1 cellular context compared by ENCODE assay signal in the genomic region with DNA sequence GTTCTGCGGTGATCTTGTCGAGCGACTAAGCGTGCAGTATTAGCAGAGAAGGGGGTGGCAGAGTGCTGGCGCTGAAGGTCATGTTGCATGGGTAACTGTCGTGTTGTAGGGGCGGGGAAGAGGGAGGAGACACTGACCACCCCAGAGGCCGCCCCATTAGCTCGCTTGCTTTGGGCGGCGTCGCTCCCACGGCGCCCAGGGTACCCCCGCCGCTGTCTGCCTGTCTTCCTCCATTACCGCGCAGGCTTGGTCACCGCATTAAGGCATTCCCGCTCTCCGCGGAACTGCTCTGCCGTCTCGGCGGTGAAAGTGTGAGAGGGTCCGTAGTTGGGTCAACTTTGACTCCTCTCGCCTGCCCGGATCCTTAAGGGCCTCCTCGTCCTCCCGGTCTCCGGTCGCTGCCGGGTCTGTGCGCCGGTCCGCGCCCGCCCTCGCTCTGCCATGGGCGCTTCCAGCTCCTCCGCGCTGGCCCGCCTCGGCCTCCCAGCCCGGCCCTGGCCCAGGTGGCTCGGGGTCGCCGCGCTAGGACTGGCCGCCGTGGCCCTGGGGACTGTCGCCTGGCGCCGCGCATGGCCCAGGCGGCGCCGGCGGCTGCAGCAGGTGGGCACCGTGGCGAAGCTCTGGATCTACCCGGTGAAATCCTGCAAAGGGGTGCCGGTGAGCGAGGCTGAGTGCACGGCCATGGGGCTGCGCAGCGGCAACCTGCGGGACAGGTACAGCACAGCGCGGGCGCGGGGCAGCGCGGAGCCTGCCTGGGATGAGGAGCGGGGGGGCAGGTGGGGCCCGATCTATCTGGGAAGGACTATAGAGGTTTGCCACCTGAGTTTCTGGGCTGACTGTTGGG.
TF ChIP-seq lines count a peak whose summit lies in the region.

MTARC2 (plus strand) TSS at position 232 of the 844 bp plus-strand sequence; CDS start at position 442, 210 bp downstream.

TF ChIP-seq in H1, 55 proteins besides CTCF, POLR2A, EP300 and RAD21:
- peak; percentile 21; the same call in 1 of the 2 replicates for TF ChIP-seq E2F6 (IDR thresholded peaks at IDR 0.05)
- TF ChIP-seq JUND (IDR thresholded peaks at IDR 0.05; ENCODE audit: low read length) = no peak
- no peak for TF ChIP-seq SIRT6 (IDR thresholded peaks at IDR 0.05; ENCODE audit: low read length)
- TF ChIP-seq NRF1 (IDR thresholded peaks at IDR 0.05; ENCODE audit: low read depth, low read length) = no peak
- no peak for TF ChIP-seq ATF3 (IDR thresholded peaks at IDR 0.05; ENCODE audit: insufficient read depth, low read depth, low read length)
- TF ChIP-seq SAP30 (IDR thresholded peaks at IDR 0.05; ENCODE audit: insufficient read depth, insufficient replicate concordance, low read length) = no peak
- TF ChIP-seq SIN3A (conservative IDR thresholded peaks at IDR 0.05 in 1 of 2, IDR thresholded peaks at IDR 0.05 in 1 of 2; ENCODE audit: low read depth in 1 of 2, low read length in 2 of 2) = 0 out of 4 replicates have a peak, but pooled peaks of 1 of the 2 experiments have one; percentile 26
- no peak for TF ChIP-seq ATF2 (IDR thresholded peaks at IDR 0.05; ENCODE audit: low read length)
- no peak for TF ChIP-seq NANOG (IDR thresholded peaks at IDR 0.05; ENCODE audit: insufficient read depth, low read depth, low read length, poor library complexity, severe bottlenecking)
- TF ChIP-seq BCL11A (IDR thresholded peaks at IDR 0.05; ENCODE audit: low read depth in 2 of 2, low read length in 2 of 2) = no peak
- TF ChIP-seq SP4 (IDR thresholded peaks at IDR 0.05; ENCODE audit: low read length) = no peak
- TF ChIP-seq CBX8 (IDR thresholded peaks at IDR 0.05; ENCODE audit: borderline replicate concordance, low read depth, low read length) = no peak
- TF ChIP-seq CHD2 (IDR thresholded peaks at IDR 0.05; ENCODE audit: low read length) = no peak
- TF ChIP-seq SUZ12 (IDR thresholded peaks at IDR 0.05; ENCODE audit: low read length) = peak; percentile 35; the same call in 1 of the 2 replicates
- TF ChIP-seq KDM5A (IDR thresholded peaks at IDR 0.05; ENCODE audit: low read length) = no peak
- TF ChIP-seq KDM1A (IDR thresholded peaks at IDR 0.05; ENCODE audit: borderline replicate concordance, low read length) = no peak
- 0 out of 2 replicates have a peak, but pooled peaks have one; percentile 87 for TF ChIP-seq RBBP5 (IDR thresholded peaks at IDR 0.05; ENCODE audit: borderline replicate concordance, low read depth, low read length)
- no peak for TF ChIP-seq SIX5 (IDR thresholded peaks at IDR 0.05; ENCODE audit: low read depth, low read length)
- TF ChIP-seq MAX (IDR thresholded peaks at IDR 0.05) = peak; percentile 56
- no peak for TF ChIP-seq RNF2 (IDR thresholded peaks at IDR 0.05; ENCODE audit: borderline replicate concordance, low read depth, low read length, missing control alignments, poor library complexity, severe bottlenecking)
- no peak for TF ChIP-seq TCF12 (IDR thresholded peaks at IDR 0.05; ENCODE audit: low read depth, low read length)
- TF ChIP-seq SP1 (IDR thresholded peaks at IDR 0.05; ENCODE audit: low read depth, low read length) = no peak
- peak; percentile 68 for TF ChIP-seq PHF8 (conservative IDR thresholded peaks at IDR 0.05; ENCODE audit: low read depth, low read length)
- no peak for TF ChIP-seq SP2 (IDR thresholded peaks at IDR 0.05; ENCODE audit: low read length)
- no peak for TF ChIP-seq FOSL1 (IDR thresholded peaks at IDR 0.05; ENCODE audit: insufficient read depth, low read depth, low read length)
- TF ChIP-seq CEBPB (IDR thresholded peaks at IDR 0.05; ENCODE audit: low read depth, low read length) = no peak
- TF ChIP-seq GTF2F1 (IDR thresholded peaks at IDR 0.05; ENCODE audit: borderline replicate concordance, low read depth, low read length) = no peak; the same call in 1 of the 2 replicates
- no peak for TF ChIP-seq CHD7 (IDR thresholded peaks at IDR 0.05; ENCODE audit: insufficient replicate concordance, low read length)
- no peak for TF ChIP-seq ZNF274 (IDR thresholded peaks at IDR 0.05; ENCODE audit: borderline replicate concordance, extremely low read depth, low read length)
- peak; percentile 86; the same call in 1 of the 2 replicates for TF ChIP-seq TAF1 (IDR thresholded peaks at IDR 0.05; ENCODE audit: low read depth, low read length)
- no peak for TF ChIP-seq JUN (IDR thresholded peaks at IDR 0.05; ENCODE audit: low read depth, low read length)
- TF ChIP-seq POLR2AphosphoS5 (IDR thresholded peaks at IDR 0.05; ENCODE audit: low read depth, low read length) = peak; percentile 83
- TF ChIP-seq TBP (IDR thresholded peaks at IDR 0.05; ENCODE audit: low read depth, low read length) = peak; percentile 84
- no peak for TF ChIP-seq CHD1 (IDR thresholded peaks at IDR 0.05; ENCODE audit: low read depth, low read length)
- no peak for TF ChIP-seq EZH2 (IDR thresholded peaks at IDR 0.05; ENCODE audit: low read depth, low read length, severe bottlenecking)
- peak; percentile 95 for TF ChIP-seq ASH2L (IDR thresholded peaks at IDR 0.05; ENCODE audit: low read length)
- no peak for TF ChIP-seq YY1 (IDR thresholded peaks at IDR 0.05; ENCODE audit: low read depth, low read length)
- no peak for TF ChIP-seq BACH1 (IDR thresholded peaks at IDR 0.05; ENCODE audit: low read length)
- no peak for TF ChIP-seq CTBP2 (IDR thresholded peaks at IDR 0.05; ENCODE audit: borderline replicate concordance, insufficient read depth, insufficient read length, low read length)
- TF ChIP-seq BRCA1 (IDR thresholded peaks at IDR 0.05; ENCODE audit: low read depth, low read length) = no peak
- no peak for TF ChIP-seq RFX5 (IDR thresholded peaks at IDR 0.05; ENCODE audit: borderline replicate concordance, low read depth, low read length)
- TF ChIP-seq POU5F1 (IDR thresholded peaks at IDR 0.05; ENCODE audit: low read depth, low read length) = no peak
- no peak for TF ChIP-seq EGR1 (IDR thresholded peaks at IDR 0.05; ENCODE audit: borderline replicate concordance, low read depth, low read length)
- peak; percentile 47 for TF ChIP-seq TAF7 (optimal IDR thresholded peaks at IDR 0.05; ENCODE audit: borderline replicate concordance, low read depth, low read length)
- no peak for TF ChIP-seq HDAC6 (IDR thresholded peaks at IDR 0.05; ENCODE audit: low read depth, low read length)
- TF ChIP-seq CBX5 (IDR thresholded peaks at IDR 0.05; ENCODE audit: low read depth, low read length) = no peak
- TF ChIP-seq CREB1 (IDR thresholded peaks at IDR 0.05) = peak; percentile 31; the same call in 1 of the 2 replicates
- no peak for TF ChIP-seq RXRA (IDR thresholded peaks at IDR 0.05; ENCODE audit: insufficient read depth, low read depth, low read length)
- TF ChIP-seq KDM4A (IDR thresholded peaks at IDR 0.05; ENCODE audit: low read depth, low read length, severe bottlenecking) = peak; percentile 89
- TF ChIP-seq GABPA (IDR thresholded peaks at IDR 0.05; ENCODE audit: borderline replicate concordance, insufficient read depth, low read length) = no peak; the same call in 1 of the 2 replicates
- no peak for TF ChIP-seq USF2 (IDR thresholded peaks at IDR 0.05; ENCODE audit: low read length)
- no peak for TF ChIP-seq SRF (IDR thresholded peaks at IDR 0.05; ENCODE audit: low read depth, low read length)
- TF ChIP-seq HDAC2 (IDR thresholded peaks at IDR 0.05; ENCODE audit: borderline replicate concordance in 1 of 2, low read depth in 2 of 2, low read length in 2 of 2) = no peak
- no peak for TF ChIP-seq MAFK (IDR thresholded peaks at IDR 0.05; ENCODE audit: low read depth, low read length)
- TF ChIP-seq TEAD4 (IDR thresholded peaks at IDR 0.05; ENCODE audit: low read depth, low read length) = no peak
